1 cellular context compared by ENCODE assay signal in genomic region chr1:108691886-108692723, GRCh38.
TF ChIP-seq lines count a peak whose summit lies in the region.

A gene with protein sequence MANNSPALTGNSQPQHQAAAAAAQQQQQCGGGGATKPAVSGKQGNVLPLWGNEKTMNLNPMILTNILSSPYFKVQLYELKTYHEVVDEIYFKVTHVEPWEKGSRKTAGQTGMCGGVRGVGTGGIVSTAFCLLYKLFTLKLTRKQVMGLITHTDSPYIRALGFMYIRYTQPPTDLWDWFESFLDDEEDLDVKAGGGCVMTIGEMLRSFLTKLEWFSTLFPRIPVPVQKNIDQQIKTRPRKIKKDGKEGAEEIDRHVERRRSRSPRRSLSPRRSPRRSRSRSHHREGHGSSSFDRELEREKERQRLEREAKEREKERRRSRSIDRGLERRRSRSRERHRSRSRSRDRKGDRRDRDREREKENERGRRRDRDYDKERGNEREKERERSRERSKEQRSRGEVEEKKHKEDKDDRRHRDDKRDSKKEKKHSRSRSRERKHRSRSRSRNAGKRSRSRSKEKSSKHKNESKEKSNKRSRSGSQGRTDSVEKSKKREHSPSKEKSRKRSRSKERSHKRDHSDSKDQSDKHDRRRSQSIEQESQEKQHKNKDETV (plus strand): TSS chr1:108692310. CDS start chr1:108692592, 282 bp downstream.

TF ChIP-seq in HEK293, 187 proteins besides CTCF, POLR2A, EP300 and RAD21 (continued from another document):
- TF ChIP-seq GLIS1 (tag by site-specific recombination; IDR thresholded peaks at IDR 0.05) (peak; percentile 37; the same call in 1 of the 2 replicates), ZBTB17 (tag by site-specific recombination; IDR thresholded peaks at IDR 0.05) (peak; percentile 92), ZNF621 (tag by site-specific recombination; IDR thresholded peaks at IDR 0.05) (no peak), GLI2 (tag by site-specific recombination; IDR thresholded peaks at IDR 0.05; ENCODE audit: borderline replicate concordance, low read depth) (no peak), ZBTB48 (tag by site-specific recombination; IDR thresholded peaks at IDR 0.05) (peak; percentile 98), ATF2 (tag by site-specific recombination; IDR thresholded peaks at IDR 0.05; ENCODE audit: low read depth) (no peak), ZEB2 (tag by site-specific recombination; IDR thresholded peaks at IDR 0.05) (peak; percentile 63; the same call in 1 of the 2 replicates), AEBP2 (tag by site-specific recombination; IDR thresholded peaks at IDR 0.05; ENCODE audit: borderline replicate concordance) (no peak), ZNF501 (tag by site-specific recombination; IDR thresholded peaks at IDR 0.05) (peak; percentile 94), ZNF623 (tag by site-specific recombination; IDR thresholded peaks at IDR 0.05) (no peak), KLF17 (tag by site-specific recombination; IDR thresholded peaks at IDR 0.05) (peak; percentile 78), ZBTB20 (tag by site-specific recombination; IDR thresholded peaks at IDR 0.05) (peak; percentile 69; the same call in 1 of the 2 replicates), YY1 (tag by site-specific recombination; IDR thresholded peaks at IDR 0.05) (peak; percentile 77), ZBTB21 (tag by site-specific recombination; IDR thresholded peaks at IDR 0.05) (peak; percentile 71), ZBTB8A (tag by site-specific recombination; IDR thresholded peaks at IDR 0.05) (peak; percentile 43), ZNF518A (tag by site-specific recombination; conservative IDR thresholded peaks at IDR 0.05; ENCODE audit: low read depth) (peak; percentile 78), ZNF121 (tag by site-specific recombination; IDR thresholded peaks at IDR 0.05) (peak; percentile 65; the same call in 1 of the 2 replicates), ZBTB6 (tag by site-specific recombination; IDR thresholded peaks at IDR 0.05) (peak; percentile 47; the same call in 1 of the 2 replicates), GLI4 (tag by site-specific recombination; IDR thresholded peaks at IDR 0.05) (0 out of 2 replicates have a peak, but pooled peaks have one; percentile 10), ZNF596 (tag by site-specific recombination; IDR thresholded peaks at IDR 0.05) (peak; percentile 60; the same call in 1 of the 2 replicates), ZXDB (tag by site-specific recombination; IDR thresholded peaks at IDR 0.05) (peak; percentile 97), GLIS2 (tag by site-specific recombination; IDR thresholded peaks at IDR 0.05) (peak; percentile 69), ZNF266 (tag by site-specific recombination; IDR thresholded peaks at IDR 0.05; ENCODE audit: low read depth) (no peak), PBX3 (CRISPR knock-in tag; IDR thresholded peaks at IDR 0.05) (peak; percentile 28; the same call in 1 of the 2 replicates), ZNF324 (tag by site-specific recombination; IDR thresholded peaks at IDR 0.05) (peak; percentile 77; the same call in 1 of the 2 replicates), ZNF248 (tag by site-specific recombination; IDR thresholded peaks at IDR 0.05) (no peak), KLF9 (tag by site-specific recombination; IDR thresholded peaks at IDR 0.05; ENCODE audit: low read depth) (0 out of 2 replicates have a peak, but pooled peaks have one; percentile 16), ZNF24 (tag by site-specific recombination; IDR thresholded peaks at IDR 0.05) (peak; percentile 78), ZNF768 (tag by site-specific recombination; IDR thresholded peaks at IDR 0.05) (no peak), SP7 (tag by site-specific recombination; IDR thresholded peaks at IDR 0.05) (peak; percentile 73), ZNF629 (tag by site-specific recombination; IDR thresholded peaks at IDR 0.05) (peak; percentile 89), ZNF660 (tag by site-specific recombination; IDR thresholded peaks at IDR 0.05) (0 out of 2 replicates have a peak, but pooled peaks have one; percentile 45), TCF7L2 (IDR thresholded peaks at IDR 0.05; ENCODE audit: borderline replicate concordance, low read depth, low read length) (no peak), MZF1 (tag by site-specific recombination; IDR thresholded peaks at IDR 0.05; ENCODE audit: borderline replicate concordance) (peak; percentile 65; the same call in 1 of the 2 replicates)
- TF ChIP-seq, protein P1, sequence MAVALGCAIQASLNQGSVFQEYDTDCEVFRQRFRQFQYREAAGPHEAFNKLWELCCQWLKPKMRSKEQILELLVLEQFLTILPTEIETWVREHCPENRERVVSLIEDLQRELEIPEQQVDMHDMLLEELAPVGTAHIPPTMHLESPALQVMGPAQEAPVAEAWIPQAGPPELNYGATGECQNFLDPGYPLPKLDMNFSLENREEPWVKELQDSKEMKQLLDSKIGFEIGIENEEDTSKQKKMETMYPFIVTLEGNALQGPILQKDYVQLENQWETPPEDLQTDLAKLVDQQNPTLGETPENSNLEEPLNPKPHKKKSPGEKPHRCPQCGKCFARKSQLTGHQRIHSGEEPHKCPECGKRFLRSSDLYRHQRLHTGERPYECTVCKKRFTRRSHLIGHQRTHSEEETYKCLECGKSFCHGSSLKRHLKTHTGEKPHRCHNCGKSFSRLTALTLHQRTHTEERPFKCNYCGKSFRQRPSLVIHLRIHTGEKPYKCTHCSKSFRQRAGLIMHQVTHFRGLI (tag by site-specific recombination; IDR thresholded peaks at IDR 0.05): peak; percentile 96
- TF ChIP-seq, protein P2, sequence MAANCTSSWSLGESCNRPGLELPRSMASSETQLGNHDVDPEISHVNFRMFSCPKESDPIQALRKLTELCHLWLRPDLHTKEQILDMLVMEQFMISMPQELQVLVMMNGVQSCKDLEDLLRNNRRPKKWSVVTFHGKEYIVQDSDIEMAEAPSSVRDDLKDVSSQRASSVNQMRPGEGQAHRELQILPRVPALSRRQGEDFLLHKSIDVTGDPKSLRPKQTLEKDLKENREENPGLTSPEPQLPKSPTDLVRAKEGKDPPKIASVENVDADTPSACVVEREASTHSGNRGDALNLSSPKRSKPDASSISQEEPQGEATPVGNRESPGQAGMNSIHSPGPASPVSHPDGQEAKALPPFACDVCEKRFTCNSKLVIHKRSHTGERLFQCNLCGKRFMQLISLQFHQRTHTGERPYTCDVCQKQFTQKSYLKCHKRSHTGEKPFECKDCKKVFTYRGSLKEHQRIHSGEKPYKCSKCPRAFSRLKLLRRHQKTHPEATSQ (tag by site-specific recombination; IDR thresholded peaks at IDR 0.05): peak; percentile 75; the same call in 1 of the 2 replicates
- TF ChIP-seq, protein P3, sequence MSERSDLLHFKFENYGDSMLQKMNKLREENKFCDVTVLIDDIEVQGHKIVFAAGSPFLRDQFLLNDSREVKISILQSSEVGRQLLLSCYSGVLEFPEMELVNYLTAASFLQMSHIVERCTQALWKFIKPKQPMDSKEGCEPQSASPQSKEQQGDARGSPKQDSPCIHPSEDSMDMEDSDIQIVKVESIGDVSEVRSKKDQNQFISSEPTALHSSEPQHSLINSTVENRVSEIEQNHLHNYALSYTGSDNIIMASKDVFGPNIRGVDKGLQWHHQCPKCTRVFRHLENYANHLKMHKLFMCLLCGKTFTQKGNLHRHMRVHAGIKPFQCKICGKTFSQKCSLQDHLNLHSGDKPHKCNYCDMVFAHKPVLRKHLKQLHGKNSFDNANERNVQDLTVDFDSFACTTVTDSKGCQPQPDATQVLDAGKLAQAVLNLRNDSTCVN (tag by site-specific recombination; optimal IDR thresholded peaks at IDR 0.05): peak; percentile 56
- TF ChIP-seq, protein P4, sequence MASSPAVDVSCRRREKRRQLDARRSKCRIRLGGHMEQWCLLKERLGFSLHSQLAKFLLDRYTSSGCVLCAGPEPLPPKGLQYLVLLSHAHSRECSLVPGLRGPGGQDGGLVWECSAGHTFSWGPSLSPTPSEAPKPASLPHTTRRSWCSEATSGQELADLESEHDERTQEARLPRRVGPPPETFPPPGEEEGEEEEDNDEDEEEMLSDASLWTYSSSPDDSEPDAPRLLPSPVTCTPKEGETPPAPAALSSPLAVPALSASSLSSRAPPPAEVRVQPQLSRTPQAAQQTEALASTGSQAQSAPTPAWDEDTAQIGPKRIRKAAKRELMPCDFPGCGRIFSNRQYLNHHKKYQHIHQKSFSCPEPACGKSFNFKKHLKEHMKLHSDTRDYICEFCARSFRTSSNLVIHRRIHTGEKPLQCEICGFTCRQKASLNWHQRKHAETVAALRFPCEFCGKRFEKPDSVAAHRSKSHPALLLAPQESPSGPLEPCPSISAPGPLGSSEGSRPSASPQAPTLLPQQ (tag by site-specific recombination; IDR thresholded peaks at IDR 0.05): peak; percentile 61
